Comparison of ENCODE assay signal across 19 cellular contexts in the genomic region with DNA sequence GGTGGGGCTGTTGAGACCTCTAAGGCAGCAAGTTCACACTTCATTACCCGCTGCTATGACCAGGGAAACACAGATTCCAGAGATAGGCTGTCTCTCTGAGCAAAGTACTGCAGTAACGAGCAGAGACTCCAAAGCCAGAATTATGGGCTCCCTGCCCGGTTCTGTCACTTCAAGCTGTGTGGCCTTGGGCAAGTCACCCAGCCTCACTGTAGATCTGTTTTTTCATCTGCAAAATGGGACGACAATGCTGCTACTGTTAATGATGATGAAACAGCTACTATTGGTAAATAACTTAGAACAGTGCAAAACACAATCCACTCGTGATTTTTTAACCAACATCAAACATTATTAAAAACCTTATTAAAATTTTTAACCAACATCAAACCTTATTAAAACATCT.
DNase-seq lines count a peak whose midpoint lies in the region; ATAC-seq, FAIRE-seq and TF ChIP-seq lines count a peak whose summit lies in the region.
"Had no signal": no experiment of that assay in that cellular context is flagged by ENCODE, and none has a peak within 500 bp of the region (broad histone marks: within the 10 kb centered on the region; RNA-seq: fewer than 3 reads in every experiment).

No MANE protein-coding gene starts in this region.

- no peak overlapping the region for H3K9ac ChIP-seq in muscle layer of colon (ENCODE audit: low read length)
- H3K9ac ChIP-seq: GM23248 had no signal

- no peak for FAIRE-seq in A549 (lab: Jason Lieb, UNC)
- FAIRE-seq: D721Med, G401.6, GM12891, H54, HTR-8/SVneo had no signal

- TF ChIP-seq CTCF in A549 (IDR thresholded peaks at IDR 0.05) (no peak), Panc1 (IDR thresholded peaks at IDR 0.05) (no peak), sigmoid colon (IDR thresholded peaks at IDR 0.05) (no peak), BE2C (IDR thresholded peaks at IDR 0.05; ENCODE audit: low read depth, low read length) (no peak)

- peak overlapping the region; percentile 64; the same call in 2 of the 3 replicates for H3K4me2 ChIP-seq in A549

- no TSS peak for BruUV-seq in Panc1 (replicated peaks; lab: Mats Ljungman, UMichigan)

- TF ChIP-seq POLR2A in A549 (IDR thresholded peaks at IDR 0.05; ENCODE audit: low read length) (no peak), sigmoid colon (IDR thresholded peaks at IDR 0.05) (no peak)

- DNase-seq in A549 (ENCODE audit: low read depth in 1 of 2, low spot score in 1 of 2) (no peak), Panc1 (ENCODE audit: low read depth, low spot score) (no peak), sigmoid colon (peak; percentile 45), mesenteric fat pad (ENCODE audit: low spot score) (no peak), NOMO-1 treated with DMSO at 0.1 percent for 48 hours (lab: John Stamatoyannopoulos, UW; ENCODE audit: unreplicated experiment) (no peak), BE2C (no peak)
- DNase-seq: 8988T; C1 segment of cervical spinal cord; CD4-positive, CD25-positive, alpha-beta regulatory T cell; COR-L47; GM23248; HCEC 1CT had no signal

- WGBS in A549 (ENCODE audit: missing lambda C conversion rate): 78% methylated on average over 5 of the region's 5 CpGs
- WGBS in sigmoid colon, 2 donors: 75 to 83% methylated on average over 5 of the region's 5 CpGs

- H3K4me1 ChIP-seq in A549 (peaks cover 69% of the 10 kb centered on the region), Panc1 (ENCODE audit: control insufficient read depth, insufficient read depth, low read length) (peaks cover 88% of the 10 kb centered on the region), muscle layer of colon (ENCODE audit: insufficient read depth, low read length) (peaks cover 57% of the 10 kb centered on the region), sigmoid colon (peaks cover 0 to 80% (median 70%) of the 10 kb centered on the region in 4 donors), BE2C (peaks cover 14% of the 10 kb centered on the region)

- H3K27me3 ChIP-seq in Panc1 (ENCODE audit: control insufficient read depth, insufficient read depth, low read length) (no peaks in the 10 kb centered on the region), muscle layer of colon (ENCODE audit: control insufficient read depth in 1 of 2, insufficient read depth in 2 of 2, low read length in 2 of 2) (no peaks in the 10 kb centered on the region), sigmoid colon (no peaks in the 10 kb centered on the region), BE2C (no peaks in the 10 kb centered on the region)

- no peaks in the 10 kb centered on the region for H3K9me3 ChIP-seq in A549
- H3K9me3 ChIP-seq in Panc1 (ENCODE audit: control insufficient read depth, insufficient read depth, low read depth, low read length): no peaks in the 10 kb centered on the region
- H3K9me3 ChIP-seq in muscle layer of colon (ENCODE audit: low read length): no peaks in the 10 kb centered on the region
- no peaks in the 10 kb centered on the region for H3K9me3 ChIP-seq in sigmoid colon
- no peaks in the 10 kb centered on the region for H3K9me3 ChIP-seq in BE2C

- TF ChIP-seq EP300 in A549 (IDR thresholded peaks at IDR 0.05) (no peak), sigmoid colon (IDR thresholded peaks at IDR 0.05) (no peak)

- CTCF ChIA-PET in A549 (lab: Yijun Ruan, JAX) (interaction anchor here (0.7 to 12.8 kb wide), 12 partner anchors 10 to 997 kb away, joined by 3 to 220 read pairs (median 5); a partner anchor contains a TSS), Panc1 (lab: Charles Lee) (interaction anchor here (0.6 to 3.1 kb wide), 5 partner anchors 9 to 375 kb away, joined by 3 to 21 read pairs (median 4); no protein-coding TSS in a partner anchor)

- intact Hi-C loops in Panc1 (cut with micrococcal nuclease; ENCODE audit: unreplicated experiment): loop anchor here (5.0 to 10.0 kb wide), 3 partner anchors 57 to 287 kb away; a partner anchor contains a TSS
- intact Hi-C loops in sigmoid colon (cut with DNase I): loop anchor here (5.0 to 10.0 kb wide), 5 partner anchors 265 to 1147 kb away; a partner anchor contains a TSS

- H3K27ac ChIP-seq in A549 (peak overlapping the region; percentile 38 to 77; a peak in 4 of 6 replicates), Panc1 (ENCODE audit: low read length) (peak overlapping the region; percentile 100), muscle layer of colon (ENCODE audit: low read depth, low read length) (peak overlapping the region; percentile 44), sigmoid colon (peak overlapping the region in 2 of 4 donors; percentile 18 to 25)
- H3K27ac ChIP-seq: GM23248 had no signal

- in situ Hi-C loops in Panc1 (cut with HindIII; ENCODE audit: low pct_unique_long_range_greater_than_20kb, low sequenced_read_pairs): no loop called here

- ATAC-seq in A549: no peak
- ATAC-seq in Panc1: no peak
- no peak for ATAC-seq in HG02885 (IDR thresholded peaks at IDR 0.05; ENCODE audit: poor library complexity, unreplicated experiment)

- H3K4me3 ChIP-seq in A549 (no peak overlapping the region), Panc1 (ENCODE audit: low read depth in 2 of 2, low read length in 2 of 2) (no peak overlapping the region), muscle layer of colon (ENCODE audit: low read depth in 1 of 2, low read length in 2 of 2) (no peak overlapping the region), sigmoid colon (no peak overlapping the region), BE2C (ENCODE audit: low read depth, low read length) (no peak overlapping the region)
- H3K4me3 ChIP-seq: GM23248 had no signal

- no peak for TF ChIP-seq RAD21 in A549 (conservative IDR thresholded peaks at IDR 0.05 in 1 of 2, IDR thresholded peaks at IDR 0.05 in 1 of 2)

- POLR2A ChIA-PET in A549 (lab: Yijun Ruan, JAX): no interaction called here
- POLR2A ChIA-PET in Panc1 (lab: Charles Lee): interaction anchor here (1.0 kb wide), 1 partner anchor 35 kb away, joined by 5 read pairs; no protein-coding TSS in a partner anchor

- no peaks in the 10 kb centered on the region for H3K36me3 ChIP-seq in Panc1 (ENCODE audit: control insufficient read depth, insufficient read depth, low read length)
- H3K36me3 ChIP-seq in muscle layer of colon (ENCODE audit: insufficient read depth, low read length): no peaks in the 10 kb centered on the region
- H3K36me3 ChIP-seq in sigmoid colon: no peaks in the 10 kb centered on the region
- no peaks in the 10 kb centered on the region for H3K36me3 ChIP-seq in BE2C

TF ChIP-seq in A549, 52 proteins besides CTCF, POLR2A, EP300 and RAD21:
- TF ChIP-seq FOSL2 (IDR thresholded peaks at IDR 0.05) (no peak), FOSL2 (CRISPR knock-in tag; IDR thresholded peaks at IDR 0.05) (no peak), CEBPB (IDR thresholded peaks at IDR 0.05) (no peak), FOXS1 (CRISPR knock-in tag; IDR thresholded peaks at IDR 0.05) (no peak), FOSB (CRISPR knock-in tag; IDR thresholded peaks at IDR 0.05) (no peak), NPAS2 (CRISPR knock-in tag; IDR thresholded peaks at IDR 0.05; ENCODE audit: borderline replicate concordance) (no peak), TP53 (CRISPR knock-in tag; IDR thresholded peaks at IDR 0.05) (no peak), ZNF302 (CRISPR knock-in tag; IDR thresholded peaks at IDR 0.05) (no peak), TFCP2L1 (CRISPR knock-in tag; IDR thresholded peaks at IDR 0.05) (no peak), HOXA7 (CRISPR knock-in tag; IDR thresholded peaks at IDR 0.05) (no peak), NR3C1 (IDR thresholded peaks at IDR 0.05) (no peak), HOXB5 (CRISPR knock-in tag; IDR thresholded peaks at IDR 0.05) (no peak)
- TF ChIP-seq, protein P1, sequence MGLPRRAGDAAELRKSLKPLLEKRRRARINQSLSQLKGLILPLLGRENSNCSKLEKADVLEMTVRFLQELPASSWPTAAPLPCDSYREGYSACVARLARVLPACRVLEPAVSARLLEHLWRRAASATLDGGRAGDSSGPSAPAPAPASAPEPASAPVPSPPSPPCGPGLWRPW (IDR thresholded peaks at IDR 0.05): no peak
- TF ChIP-seq, protein P2, sequence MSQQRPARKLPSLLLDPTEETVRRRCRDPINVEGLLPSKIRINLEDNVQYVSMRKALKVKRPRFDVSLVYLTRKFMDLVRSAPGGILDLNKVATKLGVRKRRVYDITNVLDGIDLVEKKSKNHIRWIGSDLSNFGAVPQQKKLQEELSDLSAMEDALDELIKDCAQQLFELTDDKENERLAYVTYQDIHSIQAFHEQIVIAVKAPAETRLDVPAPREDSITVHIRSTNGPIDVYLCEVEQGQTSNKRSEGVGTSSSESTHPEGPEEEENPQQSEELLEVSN (IDR thresholded peaks at IDR 0.05; ENCODE audit: borderline replicate concordance, low read depth): no peak
